ENCODE assay signal across 17 cellular contexts in genomic region chr11:77450227-77450626, GRCh38. TPM values are rescaled to one million over a fixed set of nuclear protein-coding genes. Genes with fewer than 3 reads are reported as not detected.
DNase-seq lines count a peak whose midpoint lies in the region; ATAC-seq, FAIRE-seq and TF ChIP-seq lines count a peak whose summit lies in the region.
"Had no signal": no experiment of that assay in that cellular context is flagged by ENCODE, and none has a peak within 500 bp of the region (broad histone marks: within the 10 kb centered on the region; RNA-seq: fewer than 3 reads in every experiment).

No MANE protein-coding gene starts in this region.

- peak overlapping the region; percentile 22 for H3K27ac ChIP-seq in HUES6 (ENCODE audit: low read depth, low read length)

- H3K4me1 Mint-ChIP-seq in activated CD8-positive, alpha-beta T cell treated with anti-CD3 and anti-CD28 coated beads for 36 hours (ENCODE audit: low read depth), result peaks cover 43% of the 10 kb centered on the region

- H3K4me3 ChIP-seq in HUES6 (ENCODE audit: low read depth, low read length), result no peak overlapping the region

- H3K27me3 ChIP-seq in HUES6 (ENCODE audit: control insufficient read depth, insufficient read depth, low read length), result no peaks in the 10 kb centered on the region

- POLR2A ChIA-PET in activated CD8-positive, alpha-beta T cell treated with anti-CD3 and anti-CD28 coated beads for 36 hours (lab: Charles Lee), result no interaction called here

- H3K9me3 ChIP-seq in HUES6 (ENCODE audit: control insufficient read depth, insufficient read depth, low read depth, low read length), result no peaks in the 10 kb centered on the region

- no peaks in the 10 kb centered on the region for H3K9me3 Mint-ChIP-seq in activated CD8-positive, alpha-beta T cell treated with anti-CD3 and anti-CD28 coated beads for 36 hours

- H3K36me3 ChIP-seq in HUES6 (ENCODE audit: control insufficient read depth, insufficient read depth, low read length), result peaks cover 4% of the 10 kb centered on the region; the same call in 1 of the 2 replicates

- H3K9ac ChIP-seq in HUES6 (ENCODE audit: low read length), result no peak overlapping the region

- intact Hi-C loops in activated CD8-positive, alpha-beta T cell treated with anti-CD3 and anti-CD28 coated beads for 36 hours (cut with micrococcal nuclease), result no loop called here

- TF ChIP-seq POLR2A in GM12891 (IDR thresholded peaks at IDR 0.05; ENCODE audit: low read depth, low read length), result no peak

- CTCF ChIA-PET in activated CD8-positive, alpha-beta T cell treated with anti-CD3 and anti-CD28 coated beads for 36 hours (lab: Charles Lee), result interaction anchor here (3.0 kb wide), 1 partner anchor 21 kb away, joined by 8 read pairs; no protein-coding TSS in a partner anchor

- H3K36me3 Mint-ChIP-seq in activated CD8-positive, alpha-beta T cell treated with anti-CD3 and anti-CD28 coated beads for 36 hours (ENCODE audit: low read depth), result no peaks in the 10 kb centered on the region

- peak; percentile 32 for ATAC-seq in activated CD8-positive, alpha-beta T cell treated with anti-CD3 and anti-CD28 coated beads for 36 hours
- ATAC-seq in stimulated activated naive CD8-positive, alpha-beta T cell treated with anti-CD3 and anti-CD28 coated beads, Interleukin-15, Interleukin-2, amounts not matched to agents 100 U/mL and 50 U/mL, for 24 hours, result peak; percentile 8
- no peak for ATAC-seq in HG03108 (IDR thresholded peaks at IDR 0.05; ENCODE audit: unreplicated experiment)
- ATAC-seq: HCT116, Panc1 had no signal

- H3K27ac Mint-ChIP-seq in activated CD8-positive, alpha-beta T cell treated with anti-CD3 and anti-CD28 coated beads for 36 hours, result no peak overlapping the region

- H3K4me1 ChIP-seq in HUES6 (ENCODE audit: control insufficient read depth, insufficient read depth, low read length), result peaks cover 50% of the 10 kb centered on the region

- no peak overlapping the region for H3K4me3 Mint-ChIP-seq in activated CD8-positive, alpha-beta T cell treated with anti-CD3 and anti-CD28 coated beads for 36 hours

- TF ChIP-seq CTCF in activated CD8-positive, alpha-beta T cell treated with anti-CD3 and anti-CD28 coated beads for 36 hours (IDR thresholded peaks at IDR 0.05), result no peak

- H3K27me3 Mint-ChIP-seq in activated CD8-positive, alpha-beta T cell treated with anti-CD3 and anti-CD28 coated beads for 36 hours, result no peaks in the 10 kb centered on the region

- DNase-seq in GM12891 (ENCODE audit: insufficient read length, low spot score) (no peak), NCI-H82 (lab: John Stamatoyannopoulos, UW) (no peak), NCI-H446 (lab: John Stamatoyannopoulos, UW) (no peak)
- DNase-seq in activated CD8-positive, alpha-beta T cell treated with anti-CD3 and anti-CD28 coated beads for 36 hours, result no peak
- no peak for DNase-seq in stimulated activated naive CD8-positive, alpha-beta T cell treated with anti-CD3 and anti-CD28 coated beads, Interleukin-15, Interleukin-2, amounts not matched to agents 100 U/mL and 50 U/mL, for 24 hours
- DNase-seq: ACHN, AML-193, COR-L47, EL, NCI-H1417, NCI-H187 treated with DMSO at 0.1 percent for 48 hours, NCI-H446 treated with DMSO at 0.1 percent for 48 hours, NCI-H748 treated with DMSO at 0.1 percent for 48 hours had no signal

- FAIRE-seq in GM12891 (lab: Jason Lieb, UNC), result peak; percentile 84

TF ChIP-seq in GM12891, 5 proteins besides CTCF, POLR2A, EP300 and RAD21:
- no peak for TF ChIP-seq POLR2AphosphoS5 (IDR thresholded peaks at IDR 0.05; ENCODE audit: low read depth, low read length)
- TF ChIP-seq PAX5 (IDR thresholded peaks at IDR 0.05; ENCODE audit: insufficient read depth, low read length, severe bottlenecking), result no peak
- TF ChIP-seq SPI1 (IDR thresholded peaks at IDR 0.05; ENCODE audit: low read depth, low read length), result no peak
- TF ChIP-seq TAF1 (IDR thresholded peaks at IDR 0.05; ENCODE audit: low read depth, low read length), result no peak
- TF ChIP-seq POU2F2 (IDR thresholded peaks at IDR 0.05; ENCODE audit: low read depth, low read length), result no peak

RNA-seq across cellular contexts. Expression of gene PAK1, which starts 23.7 kb away (rescaled TPM):
- 74.0 TPM for polyA plus RNA-seq in GM12891 (2012; ENCODE audit: low read depth, missing spikeins)
- 10 to 100 TPM; 43.8 to 49.9 TPM for total RNA-seq in activated CD8-positive, alpha-beta T cell treated with anti-CD3 and anti-CD28 coated beads for 36 hours
